ENCODE assay signal across 8 cellular contexts in the genomic region with DNA sequence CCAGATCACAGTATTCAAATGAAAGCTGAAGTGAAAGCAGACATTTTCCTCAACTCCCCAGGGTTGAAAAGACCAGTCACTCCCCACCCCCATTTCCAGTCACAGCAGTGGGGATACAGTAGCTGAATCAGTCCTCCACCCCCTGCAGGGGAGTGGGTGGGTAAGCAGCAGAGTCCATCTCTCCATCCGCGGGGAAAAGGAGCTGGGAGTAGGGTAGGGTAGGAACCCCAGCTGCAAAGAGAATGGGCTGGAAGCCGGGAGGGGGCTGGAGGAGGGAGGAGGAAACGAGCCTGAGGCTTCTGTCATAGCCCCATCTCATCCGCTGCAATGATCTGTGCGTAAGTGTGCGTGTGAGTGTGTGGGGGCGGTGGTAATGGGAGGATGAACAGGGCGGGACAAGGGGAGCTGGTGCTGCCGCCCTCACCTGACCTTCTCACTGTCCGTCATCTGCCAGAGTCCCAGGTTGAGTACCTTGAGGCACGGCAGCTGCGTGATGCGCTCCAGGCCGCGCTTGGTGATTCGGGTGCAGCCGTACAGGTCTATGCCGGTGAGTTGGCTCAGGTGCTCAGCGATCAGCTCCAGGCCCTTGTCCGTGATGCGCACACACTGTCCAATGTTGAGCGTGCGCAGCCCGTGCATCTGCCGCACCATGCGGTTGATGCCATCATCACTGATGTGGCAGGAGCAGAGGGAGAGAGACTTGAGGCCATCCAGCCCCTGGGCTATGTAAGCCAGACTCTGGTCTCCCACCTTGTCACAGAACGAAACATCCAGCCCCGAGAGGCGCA. TPM values are rescaled to one million over a fixed set of nuclear protein-coding genes. Genes with fewer than 3 reads are reported as not detected.
DNase-seq lines count a peak whose midpoint lies in the region; TF ChIP-seq lines count a peak whose summit lies in the region.

No MANE protein-coding gene starts in this region.

- H3K4me1 ChIP-seq in Karpas-422 (ENCODE audit: low read length) (peaks cover 58% of the 10 kb centered on the region), breast epithelium (peaks cover 23 to 39% of the 10 kb centered on the region in 2 donors)

- H3K4me3 ChIP-seq in Karpas-422 (ENCODE audit: low read length) (peak overlapping the region; percentile 90), breast epithelium (peak overlapping the region; percentile 77 to 87 (median 83))

- no peak overlapping the region for H2AFZ ChIP-seq in Karpas-422 (ENCODE audit: low read length)

- H3K79me2 ChIP-seq in Karpas-422 (ENCODE audit: low read length), result peaks cover 34% of the 10 kb centered on the region

- H3K36me3 ChIP-seq in Karpas-422 (ENCODE audit: insufficient read depth, low read length), result peaks cover 8% of the 10 kb centered on the region
- no peaks in the 10 kb centered on the region for H3K36me3 ChIP-seq in breast epithelium

- H3K9ac ChIP-seq in Karpas-422 (ENCODE audit: low read length), result peak overlapping the region; percentile 83

- TF ChIP-seq POLR2A in breast epithelium (IDR thresholded peaks at IDR 0.05), result no peak

- intact Hi-C loops in breast epithelium (cut with DNase I; ENCODE audit: low total_unique reads), result loop anchor here (10.0 kb wide), 1 partner anchor 1208 kb away; the partner anchor contains the start of gene KDM5A

- DNase-seq in GM03348 (ENCODE audit: low spot score), result peak; percentile 55
- DNase-seq in Karpas-422, result peak; percentile 70
- DNase-seq in UCSD-AML1 (lab: John Stamatoyannopoulos, UW; ENCODE audit: unreplicated experiment), result peak; percentile 29
- no peak for DNase-seq in breast epithelium (ENCODE audit: low spot score in 2 of 2)
- DNase-seq in kidney glomerular epithelial cell (lab: John Stamatoyannopoulos, UW), result peak; percentile 58
- DNase-seq in stimulated activated CD4-positive, alpha-beta T cell treated with anti-CD3 and anti-CD28 coated beads, Interleukin-1b, Interleukin-23, amount 100 ng/mL, for 4 hours (ENCODE audit: low read depth in 2 of 2), result peak; percentile 43 to 44
- DNase-seq in amniotic stem cell (lab: John Stamatoyannopoulos, UW), result no peak
- DNase-seq in cerebellar nuclear complex (lab: John Stamatoyannopoulos, UW), result no peak

- peaks cover 40% of the 10 kb centered on the region for H4K20me1 ChIP-seq in Karpas-422 (ENCODE audit: insufficient read depth, low read depth, low read length)

- H3K9me3 ChIP-seq in Karpas-422 (ENCODE audit: low read length), result no peaks in the 10 kb centered on the region
- no peaks in the 10 kb centered on the region for H3K9me3 ChIP-seq in breast epithelium

- TF ChIP-seq CTCF in breast epithelium (IDR thresholded peaks at IDR 0.05), result no peak

- H3K27me3 ChIP-seq in Karpas-422 (ENCODE audit: low read length) (no peaks in the 10 kb centered on the region), breast epithelium (no peaks in the 10 kb centered on the region)

- H3K4me2 ChIP-seq in Karpas-422 (ENCODE audit: low read depth, low read length, poor library complexity, severe bottlenecking), result peak overlapping the region; percentile 96

- H3K9me2 ChIP-seq in Karpas-422 (replicated peaks; ENCODE audit: insufficient read depth, low read length), result no peaks in the 10 kb centered on the region

- H3K27ac ChIP-seq in Karpas-422 (ENCODE audit: low read length), result no peak overlapping the region
- H3K27ac ChIP-seq in breast epithelium, result peak overlapping the region; percentile 94 to 95

RNA-seq across cellular contexts. Expression of gene FBXL14, which starts 1.7 kb away (rescaled TPM):
- 29.0 and 62.5 TPM in 2 replicates for total RNA-seq in Karpas-422 (2014; rRNA removed; shearing (Covaris generic); ENCODE audit: low replicate concordance)
- total RNA-seq in breast epithelium, result 10 to 100 TPM in 1 of 3 donors, 1 to 10 TPM in 2; 8.2 to 12.9 (median 8.5) TPM

RNA-seq across cellular contexts. Expression of gene WNT5B, which starts 36.4 kb away (rescaled TPM):
- total RNA-seq in Karpas-422 (2014; rRNA removed; shearing (Covaris generic); ENCODE audit: low replicate concordance), result not detected in 2 replicates
- 10 to 100 TPM in 1 of 3 donors, 1 to 10 TPM in 2; 3.9 to 11.9 (median 4.0) TPM for total RNA-seq in breast epithelium

Comparison
In these comparisons a context has a peak if more than half of its experiments do, and no peak if none do; other contexts are left out.
1. DNase-seq: peak in GM03348 (single experiment), Karpas-422 (single experiment), UCSD-AML1 (single experiment), kidney glomerular epithelial cell (single experiment) and stimulated activated CD4-positive, alpha-beta T cell treated with anti-CD3 and anti-CD28 coated beads, Interleukin-1b, Interleukin-23, amount 100 ng/mL, for 4 hours (2 of 2); none in breast epithelium (0 of 2), amniotic stem cell (single experiment) and cerebellar nuclear complex (0 of 2).